ENCODE assay signal across 2 cellular contexts in the genomic region with DNA sequence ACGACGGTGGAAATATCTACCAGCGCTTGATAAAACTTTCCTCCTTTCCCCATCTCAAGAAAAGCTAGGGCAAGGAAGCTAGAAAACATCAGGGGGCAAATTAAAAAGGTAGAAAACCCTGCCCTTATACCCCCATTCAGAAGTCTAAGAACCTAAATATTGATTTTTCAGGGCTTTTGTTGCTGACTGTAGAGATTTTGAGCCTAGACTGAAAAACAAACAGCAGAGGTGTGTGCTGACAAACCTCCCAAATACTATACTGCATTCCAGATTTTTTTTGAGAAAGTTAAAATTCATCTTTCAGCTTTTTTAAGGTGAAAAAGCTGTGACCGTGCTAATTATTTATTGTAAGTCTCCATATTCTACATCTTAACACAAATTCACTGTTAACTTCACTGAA.
TF ChIP-seq lines count a peak whose summit lies in the region.

No MANE protein-coding gene starts in this region.

TF ChIP-seq in HepG2, 621 proteins besides CTCF, POLR2A, EP300 and RAD21:
- TF ChIP-seq MAFK (conservative IDR thresholded peaks at IDR 0.05 in 1 of 2, IDR thresholded peaks at IDR 0.05 in 1 of 2; ENCODE audit: low read length in 2 of 2), result 0 out of 4 replicates have a peak, but pooled peaks of 1 of the 2 experiments have one; percentile 14
- no peak for TF ChIP-seq ETV5 (CRISPR knock-in tag; IDR thresholded peaks at IDR 0.05; ENCODE audit: borderline replicate concordance)

TF ChIP-seq in IMR-90, 13 proteins besides CTCF, POLR2A, EP300 and RAD21:
- TF ChIP-seq CHD1 (IDR thresholded peaks at IDR 0.05; ENCODE audit: low read depth, low read length) (no peak), RCOR1 (IDR thresholded peaks at IDR 0.05; ENCODE audit: insufficient replicate concordance, low read length) (no peak), SMC3 (IDR thresholded peaks at IDR 0.05; ENCODE audit: low read depth, low read length) (no peak), NFE2L2 (IDR thresholded peaks at IDR 0.05; ENCODE audit: low read depth, low read length) (no peak), MXI1 (IDR thresholded peaks at IDR 0.05; ENCODE audit: borderline replicate concordance, low read depth, low read length) (no peak), MAFK (IDR thresholded peaks at IDR 0.05; ENCODE audit: low read depth, low read length) (no peak), CEBPB (IDR thresholded peaks at IDR 0.05; ENCODE audit: low read depth, low read length) (no peak), FOS (IDR thresholded peaks at IDR 0.05; ENCODE audit: low read depth, low read length) (no peak), BHLHE40 (IDR thresholded peaks at IDR 0.05; ENCODE audit: low read depth, low read length) (no peak), RFX5 (IDR thresholded peaks at IDR 0.05; ENCODE audit: low read depth, low read length) (no peak), MAZ (IDR thresholded peaks at IDR 0.05; ENCODE audit: borderline replicate concordance, low read depth, low read length) (no peak)
- TF ChIP-seq, protein P1, sequence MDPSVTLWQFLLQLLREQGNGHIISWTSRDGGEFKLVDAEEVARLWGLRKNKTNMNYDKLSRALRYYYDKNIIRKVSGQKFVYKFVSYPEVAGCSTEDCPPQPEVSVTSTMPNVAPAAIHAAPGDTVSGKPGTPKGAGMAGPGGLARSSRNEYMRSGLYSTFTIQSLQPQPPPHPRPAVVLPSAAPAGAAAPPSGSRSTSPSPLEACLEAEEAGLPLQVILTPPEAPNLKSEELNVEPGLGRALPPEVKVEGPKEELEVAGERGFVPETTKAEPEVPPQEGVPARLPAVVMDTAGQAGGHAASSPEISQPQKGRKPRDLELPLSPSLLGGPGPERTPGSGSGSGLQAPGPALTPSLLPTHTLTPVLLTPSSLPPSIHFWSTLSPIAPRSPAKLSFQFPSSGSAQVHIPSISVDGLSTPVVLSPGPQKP (IDR thresholded peaks at IDR 0.05; ENCODE audit: borderline replicate concordance, low read depth, low read length), result no peak
- TF ChIP-seq, protein P2, sequence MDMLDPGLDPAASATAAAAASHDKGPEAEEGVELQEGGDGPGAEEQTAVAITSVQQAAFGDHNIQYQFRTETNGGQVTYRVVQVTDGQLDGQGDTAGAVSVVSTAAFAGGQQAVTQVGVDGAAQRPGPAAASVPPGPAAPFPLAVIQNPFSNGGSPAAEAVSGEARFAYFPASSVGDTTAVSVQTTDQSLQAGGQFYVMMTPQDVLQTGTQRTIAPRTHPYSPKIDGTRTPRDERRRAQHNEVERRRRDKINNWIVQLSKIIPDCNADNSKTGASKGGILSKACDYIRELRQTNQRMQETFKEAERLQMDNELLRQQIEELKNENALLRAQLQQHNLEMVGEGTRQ (IDR thresholded peaks at IDR 0.05; ENCODE audit: low read depth, low read length), result no peak
